23 cellular contexts compared by ENCODE assay signal in genomic region chr15:93164409-93164808, GRCh38.
A peak's percentile ranks its signal among the peaks of the same experiment; 100 is the strongest.
DNase-seq lines count a peak whose midpoint lies in the region; ATAC-seq and TF ChIP-seq lines count a peak whose summit lies in the region.
"Had no signal": no experiment of that assay in that cellular context is flagged by ENCODE, and none has a peak within 500 bp of the region (broad histone marks: within the 10 kb centered on the region; RNA-seq: fewer than 3 reads in every experiment).

No MANE protein-coding gene starts in this region.

- peak; percentile 57 for DNase-seq in activated CD4-positive, alpha-beta T cell treated with anti-CD3 and anti-CD28 coated beads for 36 hours
- DNase-seq in activated CD4-positive, alpha-beta T cell treated with anti-CD3 and anti-CD28 coated beads for 4 hours, result no peak
- no peak for DNase-seq in CD4-positive, alpha-beta T cell
- DNase-seq in activated T-cell treated with anti-CD3 and anti-CD28 coated beads, Interleukin-2, amount 50 U/mL, for 72 hours, result peak; percentile 61 to 64
- DNase-seq in natural killer cell, result no peak
- no peak for DNase-seq in nephron progenitor cell
- no peak for DNase-seq in DMS153 treated with DMSO at 0.1 percent for 48 hours (lab: John Stamatoyannopoulos, UW; ENCODE audit: unreplicated experiment)
- no peak for DNase-seq in suprapubic skin (ENCODE audit: low spot score in 2 of 2)
- DNase-seq: amygdala; DMS79 treated with DMSO at 0.1 percent for 48 hours; glutamatergic neuron; HFFc6; MM.1S; NCI-H1436; NCI-H510A treated with DMSO at 0.1 percent for 48 hours; occipital lobe; SJCRH30; stimulated activated naive B cell treated with anti-CD40 and anti-IgM and Interleukin-4, amounts not matched to agents 10 μg/mL and 1 μg/mL and 100 μg/mL, for 72 hours; tibial artery had no signal

- POLR2A ChIA-PET in activated CD4-positive, alpha-beta T cell treated with anti-CD3 and anti-CD28 coated beads for 36 hours (lab: Charles Lee), result no interaction called here
- POLR2A ChIA-PET in CD4-positive, alpha-beta T cell (lab: Charles Lee), result no interaction called here

- H3K9me3 ChIP-seq in CD4-positive, alpha-beta T cell (ENCODE audit: control insufficient read depth, low read length), result no peaks in the 10 kb centered on the region
- H3K9me3 ChIP-seq in suprapubic skin, result no peaks in the 10 kb centered on the region
- H3K9me3 ChIP-seq: SJCRH30, tibial artery had no signal

- no peak overlapping the region for H3K4me3 Mint-ChIP-seq in activated CD4-positive, alpha-beta T cell treated with anti-CD3 and anti-CD28 coated beads for 36 hours
- H3K4me3 Mint-ChIP-seq in CD4-positive, alpha-beta T cell, result no peak overlapping the region
- H3K4me3 Mint-ChIP-seq in activated T-cell treated with anti-CD3 and anti-CD28 coated beads, Interleukin-2, amount 50 U/mL, for 72 hours, result peak overlapping the region in 1 of 2 donors; percentile 41
- H3K4me3 Mint-ChIP-seq in natural killer cell, result no peak overlapping the region
- no peak overlapping the region for H3K4me3 Mint-ChIP-seq in nephron progenitor cell
- H3K4me3 Mint-ChIP-seq: HFFc6; memory B cell; stimulated activated naive B cell treated with anti-CD40 and anti-IgM and Interleukin-4, amounts not matched to agents 10 μg/mL and 1 μg/mL and 100 μg/mL, for 72 hours; T-cell had no signal

- H3K27me3 ChIP-seq in CD4-positive, alpha-beta T cell (ENCODE audit: control insufficient read depth, insufficient read depth, low read length), result peaks cover 6% of the 10 kb centered on the region
- peaks cover 9% of the 10 kb centered on the region for H3K27me3 ChIP-seq in suprapubic skin
- H3K27me3 ChIP-seq: SJCRH30, tibial artery had no signal

- H3K4me1 Mint-ChIP-seq in activated CD4-positive, alpha-beta T cell treated with anti-CD3 and anti-CD28 coated beads for 36 hours, result peaks cover 5% of the 10 kb centered on the region
- no peaks in the 10 kb centered on the region for H3K4me1 Mint-ChIP-seq in CD4-positive, alpha-beta T cell (ENCODE audit: low read depth)
- peaks cover 14% of the 10 kb centered on the region for H3K4me1 Mint-ChIP-seq in activated T-cell treated with anti-CD3 and anti-CD28 coated beads, Interleukin-2, amount 50 U/mL, for 72 hours (ENCODE audit: low read depth)
- H3K4me1 Mint-ChIP-seq in natural killer cell (peaks cover 9 to 10% of the 10 kb centered on the region in 2 donors), nephron progenitor cell (peaks cover 29% of the 10 kb centered on the region)
- H3K4me1 Mint-ChIP-seq: memory B cell; stimulated activated naive B cell treated with anti-CD40 and anti-IgM and Interleukin-4, amounts not matched to agents 10 μg/mL and 1 μg/mL and 100 μg/mL, for 72 hours had no signal

- no peak overlapping the region for H3K4me3 ChIP-seq in suprapubic skin
- H3K4me3 ChIP-seq: SJCRH30, smooth muscle cell, tibial artery had no signal

- peaks cover 3% of the 10 kb centered on the region for H3K27me3 Mint-ChIP-seq in activated CD4-positive, alpha-beta T cell treated with anti-CD3 and anti-CD28 coated beads for 36 hours
- H3K27me3 Mint-ChIP-seq in CD4-positive, alpha-beta T cell, result peaks cover 10% of the 10 kb centered on the region
- H3K27me3 Mint-ChIP-seq in activated T-cell treated with anti-CD3 and anti-CD28 coated beads, Interleukin-2, amount 50 U/mL, for 72 hours (ENCODE audit: low read depth), result peaks cover 17% of the 10 kb centered on the region
- H3K27me3 Mint-ChIP-seq in natural killer cell (ENCODE audit: low read depth in 2 of 2) (peaks cover 26 to 66% of the 10 kb centered on the region in 2 donors), nephron progenitor cell (ENCODE audit: low read depth, poor library complexity) (peaks cover 16% of the 10 kb centered on the region)

- TF ChIP-seq POLR2A in suprapubic skin (IDR thresholded peaks at IDR 0.05), result no peak

- no peak for TF ChIP-seq CTCF in CD4-positive, alpha-beta T cell (IDR thresholded peaks at IDR 0.05)
- TF ChIP-seq CTCF in natural killer cell (IDR thresholded peaks at IDR 0.05) (no peak), nephron progenitor cell (IDR thresholded peaks at IDR 0.05) (no peak), suprapubic skin (IDR thresholded peaks at IDR 0.05) (no peak)

- intact Hi-C loops in activated CD4-positive, alpha-beta T cell treated with anti-CD3 and anti-CD28 coated beads for 36 hours (cut with DNase I, micrococcal nuclease), result no loop called here
- intact Hi-C loops in CD4-positive, alpha-beta T cell (cut with DNase I, micrococcal nuclease), result no loop called here
- intact Hi-C loops in natural killer cell (cut with micrococcal nuclease), result no loop called here

- H3K27ac ChIP-seq in CD4-positive, alpha-beta T cell (ENCODE audit: low read depth, low read length), result no peak overlapping the region
- H3K27ac ChIP-seq in suprapubic skin, result no peak overlapping the region
- H3K27ac ChIP-seq: 22Rv1, SJCRH30, tibial artery had no signal

- H3K36me3 Mint-ChIP-seq in activated CD4-positive, alpha-beta T cell treated with anti-CD3 and anti-CD28 coated beads for 36 hours (ENCODE audit: low read depth), result no peaks in the 10 kb centered on the region
- H3K36me3 Mint-ChIP-seq in CD4-positive, alpha-beta T cell (ENCODE audit: low read depth), result no peaks in the 10 kb centered on the region
- H3K36me3 Mint-ChIP-seq in activated T-cell treated with anti-CD3 and anti-CD28 coated beads, Interleukin-2, amount 50 U/mL, for 72 hours (ENCODE audit: insufficient read depth in 2 of 2), result no peaks in the 10 kb centered on the region
- no peaks in the 10 kb centered on the region for H3K36me3 Mint-ChIP-seq in natural killer cell
- no peaks in the 10 kb centered on the region for H3K36me3 Mint-ChIP-seq in nephron progenitor cell (ENCODE audit: low read depth)
- H3K36me3 Mint-ChIP-seq: memory B cell; stimulated activated naive B cell treated with anti-CD40 and anti-IgM and Interleukin-4, amounts not matched to agents 10 μg/mL and 1 μg/mL and 100 μg/mL, for 72 hours; T-cell had no signal

- TF ChIP-seq EP300 in suprapubic skin (IDR thresholded peaks at IDR 0.05), result no peak

- H3K27ac Mint-ChIP-seq in activated CD4-positive, alpha-beta T cell treated with anti-CD3 and anti-CD28 coated beads for 36 hours, result peak overlapping the region; percentile 21
- no peak overlapping the region for H3K27ac Mint-ChIP-seq in CD4-positive, alpha-beta T cell
- no peak overlapping the region for H3K27ac Mint-ChIP-seq in activated T-cell treated with anti-CD3 and anti-CD28 coated beads, Interleukin-2, amount 50 U/mL, for 72 hours
- H3K27ac Mint-ChIP-seq in natural killer cell (no peak overlapping the region), nephron progenitor cell (no peak overlapping the region)
- H3K27ac Mint-ChIP-seq: HFFc6; memory B cell; stimulated activated naive B cell treated with anti-CD40 and anti-IgM and Interleukin-4, amounts not matched to agents 10 μg/mL and 1 μg/mL and 100 μg/mL, for 72 hours; T-cell had no signal

- no peaks in the 10 kb centered on the region for H3K4me1 ChIP-seq in suprapubic skin

- H3K9me3 Mint-ChIP-seq in activated CD4-positive, alpha-beta T cell treated with anti-CD3 and anti-CD28 coated beads for 36 hours (ENCODE audit: low read depth), result no peaks in the 10 kb centered on the region
- no peaks in the 10 kb centered on the region for H3K9me3 Mint-ChIP-seq in CD4-positive, alpha-beta T cell
- H3K9me3 Mint-ChIP-seq in activated T-cell treated with anti-CD3 and anti-CD28 coated beads, Interleukin-2, amount 50 U/mL, for 72 hours, result no peaks in the 10 kb centered on the region
- H3K9me3 Mint-ChIP-seq in natural killer cell (no peaks in the 10 kb centered on the region), nephron progenitor cell (no peaks in the 10 kb centered on the region)
- H3K9me3 Mint-ChIP-seq: memory B cell, T-cell had no signal

- ATAC-seq in activated CD4-positive, alpha-beta T cell treated with anti-CD3 and anti-CD28 coated beads for 36 hours, result peak; percentile 95
- peak; percentile 24 for ATAC-seq in CD4-positive, alpha-beta T cell (ENCODE audit: poor library complexity)
- ATAC-seq in activated T-cell treated with anti-CD3 and anti-CD28 coated beads, Interleukin-2, amount 50 U/mL, for 72 hours (replicated peaks in 1 of 2), result peak; percentile 95 to 96
- peak; percentile 52 to 76 (median 63) for ATAC-seq in natural killer cell
- ATAC-seq: stimulated activated naive B cell treated with anti-CD40 and anti-IgM and Interleukin-4, amounts not matched to agents 10 μg/mL and 1 μg/mL and 100 μg/mL, for 72 hours had no signal

- CTCF ChIA-PET in activated CD4-positive, alpha-beta T cell treated with anti-CD3 and anti-CD28 coated beads for 36 hours (lab: Charles Lee), result no interaction called here
- CTCF ChIA-PET in CD4-positive, alpha-beta T cell (lab: Charles Lee), result no interaction called here

- WGBS in suprapubic skin, result 76% methylated on average over 5 of the region's 5 CpGs

- no peaks in the 10 kb centered on the region for H3K36me3 ChIP-seq in suprapubic skin
- H3K36me3 ChIP-seq: SJCRH30, tibial artery had no signal

Comparison
In these comparisons a context has a peak if more than half of its experiments do, and no peak if none do; other contexts are left out.
1. DNase-seq: peak in activated CD4-positive, alpha-beta T cell treated with anti-CD3 and anti-CD28 coated beads for 36 hours (single experiment) and activated T-cell treated with anti-CD3 and anti-CD28 coated beads, Interleukin-2, amount 50 U/mL, for 72 hours (2 of 2); none in activated CD4-positive, alpha-beta T cell treated with anti-CD3 and anti-CD28 coated beads for 4 hours (0 of 2), CD4-positive, alpha-beta T cell (0 of 10), natural killer cell (single experiment), nephron progenitor cell (single experiment), DMS153 treated with DMSO at 0.1 percent for 48 hours (single experiment) and suprapubic skin (0 of 2).
2. ATAC-seq: peak in every context shown above with its lines; median percentile 96 in activated T-cell treated with anti-CD3 and anti-CD28 coated beads, Interleukin-2, amount 50 U/mL, for 72 hours; 95 in activated CD4-positive, alpha-beta T cell treated with anti-CD3 and anti-CD28 coated beads for 36 hours; 63 in natural killer cell; 24 in CD4-positive, alpha-beta T cell.